In the genomic region with DNA sequence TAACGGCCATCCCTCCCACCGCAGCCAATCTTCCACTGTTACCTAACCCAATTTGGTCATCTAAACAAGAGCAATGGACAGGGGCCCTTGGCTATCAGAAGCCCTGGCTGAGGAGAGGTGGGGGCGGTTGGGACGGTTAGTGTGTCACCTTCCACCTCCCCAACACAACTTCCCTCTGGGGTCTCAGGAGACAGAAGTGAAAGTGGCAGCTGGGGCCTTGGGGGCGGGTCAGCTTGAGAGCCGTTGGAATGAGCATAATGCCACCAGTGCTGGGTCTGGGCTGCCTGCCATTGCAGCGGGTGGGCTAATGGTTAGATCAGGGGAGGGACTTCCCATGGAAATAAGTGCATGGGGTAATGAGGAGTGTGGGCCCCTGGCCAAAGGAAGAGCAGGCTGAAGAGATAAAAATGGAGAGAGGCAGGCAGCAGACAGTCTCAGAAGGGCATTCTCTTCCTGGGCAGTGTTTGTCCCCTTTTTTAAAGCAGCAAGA, we compare ENCODE assay signal across 8 cellular contexts. TPM values are rescaled to one million over a fixed set of nuclear protein-coding genes. Genes with fewer than 3 reads are reported as not detected.
DNase-seq lines count a peak whose midpoint lies in the region; ATAC-seq, FAIRE-seq and TF ChIP-seq lines count a peak whose summit lies in the region.

No MANE protein-coding gene starts in this region.

- TF ChIP-seq CTCF in OCI-LY1 (IDR thresholded peaks at IDR 0.05; ENCODE audit: low read length) (no peak), esophagus muscularis mucosa (IDR thresholded peaks at IDR 0.05) (no peak)

- H3K4me2 ChIP-seq in OCI-LY1 (ENCODE audit: low read length) = peak overlapping the region; percentile 97

- ATAC-seq in HG02852 (IDR thresholded peaks at IDR 0.05; ENCODE audit: unreplicated experiment) = no peak
- no peak for ATAC-seq in GM18517 (IDR thresholded peaks at IDR 0.05; ENCODE audit: unreplicated experiment)
- no peak for ATAC-seq in HG02970 (IDR thresholded peaks at IDR 0.05; ENCODE audit: low FRiP score, unreplicated experiment)
- no peak for ATAC-seq in HG03095 (IDR thresholded peaks at IDR 0.05; ENCODE audit: unreplicated experiment)

- 32% methylated on average over 7 of the region's 7 CpGs for WGBS in esophagus muscularis mucosa

- intact Hi-C loops in esophagus muscularis mucosa (cut with DNase I) = no loop called here

- H3K27me3 ChIP-seq in OCI-LY1 (ENCODE audit: insufficient read depth, low read length) (no peaks in the 10 kb centered on the region), esophagus muscularis mucosa (no peaks in the 10 kb centered on the region), skeletal muscle tissue (ENCODE audit: control insufficient read depth in 3 of 3, insufficient read depth in 3 of 3, low read length in 3 of 3) (no peaks in the 10 kb centered on the region)

- no peak for TF ChIP-seq POLR2A in esophagus muscularis mucosa (IDR thresholded peaks at IDR 0.05; ENCODE audit: low read depth)

- H3K4me3 ChIP-seq in OCI-LY1 (ENCODE audit: low read depth, low read length, poor library complexity, severe bottlenecking) = peak overlapping the region; percentile 47
- H3K4me3 ChIP-seq in esophagus muscularis mucosa = peak overlapping the region; percentile 13 to 29 (median 24)
- peak overlapping the region; percentile 71 to 77 (median 72) for H3K4me3 ChIP-seq in skeletal muscle tissue (ENCODE audit: low read length in 3 of 3)

- no peaks in the 10 kb centered on the region for H4K20me1 ChIP-seq in OCI-LY1 (ENCODE audit: insufficient read depth, low read length)

- H3K9me2 ChIP-seq in OCI-LY1 (ENCODE audit: low read depth, low read length) = no peaks in the 10 kb centered on the region

- H3K9me3 ChIP-seq in OCI-LY1 (ENCODE audit: low read length) = no peaks in the 10 kb centered on the region
- H3K9me3 ChIP-seq in esophagus muscularis mucosa = no peaks in the 10 kb centered on the region
- no peaks in the 10 kb centered on the region for H3K9me3 ChIP-seq in skeletal muscle tissue (ENCODE audit: control insufficient read depth in 3 of 3, low read length in 3 of 3)

- H3K4me1 ChIP-seq in OCI-LY1 (ENCODE audit: insufficient read depth, low read length, severe bottlenecking) (peaks cover 100% of the 10 kb centered on the region), esophagus muscularis mucosa (peaks cover 100% of the 10 kb centered on the region in 4 donors), skeletal muscle tissue (ENCODE audit: control insufficient read depth in 3 of 3, insufficient read depth in 3 of 3, low read length in 3 of 3) (peaks cover 97 to 100% (median 100%) of the 10 kb centered on the region in 3 donors)

- FAIRE-seq in GM19239 (lab: Jason Lieb, UNC) = peak; percentile 79

- TF ChIP-seq EP300 in esophagus muscularis mucosa (IDR thresholded peaks at IDR 0.05) = no peak

- peaks cover 70% of the 10 kb centered on the region for H3K79me2 ChIP-seq in OCI-LY1 (ENCODE audit: insufficient read depth, low read length)

- H2AFZ ChIP-seq in OCI-LY1 (ENCODE audit: low read length) = no peak overlapping the region

- no peaks in the 10 kb centered on the region for H3F3A ChIP-seq in OCI-LY1 (ENCODE audit: insufficient read depth, low read length)

- H3K36me3 ChIP-seq in OCI-LY1 (ENCODE audit: insufficient read depth, low read length) (peaks cover 17% of the 10 kb centered on the region; the same call in 1 of the 2 replicates), esophagus muscularis mucosa (peaks cover 0 to 22% (median 7%) of the 10 kb centered on the region in 4 donors), skeletal muscle tissue (ENCODE audit: control insufficient read depth in 3 of 3, insufficient read depth in 3 of 3, low read length in 3 of 3) (peaks cover 6 to 24% (median 16%) of the 10 kb centered on the region in 3 donors)

- no peak for DNase-seq in GM19239 (ENCODE audit: insufficient read length, low spot score)
- no peak for DNase-seq in esophagus muscularis mucosa (ENCODE audit: extremely low spot score)

- peak overlapping the region; percentile 100 for H3K27ac ChIP-seq in OCI-LY1 (ENCODE audit: low read depth, low read length, poor library complexity, severe bottlenecking)
- H3K27ac ChIP-seq in esophagus muscularis mucosa (replicated peaks in 1 of 4) = peak overlapping the region; percentile 98 to 100 (median 99)
- peak overlapping the region; percentile 100 for H3K27ac ChIP-seq in skeletal muscle tissue (ENCODE audit: low read depth, low read length)

- peak overlapping the region; percentile 81 for H3K9ac ChIP-seq in OCI-LY1 (ENCODE audit: low read length)
- H3K9ac ChIP-seq in skeletal muscle tissue (ENCODE audit: low read depth in 1 of 3, low read length in 3 of 3) = peak overlapping the region; percentile 91 to 96 (median 95)

RNA-seq across cellular contexts. Expression of a gene that starts 7.9 kb away (rescaled TPM):
- 100 to 1,000 TPM in 3 of 4 donors, 10 to 100 TPM in 1; 78.0 to 138 (median 115) TPM for total RNA-seq in esophagus muscularis mucosa
- total RNA-seq in skeletal muscle tissue = 7.8 TPM
